In the genomic region with DNA sequence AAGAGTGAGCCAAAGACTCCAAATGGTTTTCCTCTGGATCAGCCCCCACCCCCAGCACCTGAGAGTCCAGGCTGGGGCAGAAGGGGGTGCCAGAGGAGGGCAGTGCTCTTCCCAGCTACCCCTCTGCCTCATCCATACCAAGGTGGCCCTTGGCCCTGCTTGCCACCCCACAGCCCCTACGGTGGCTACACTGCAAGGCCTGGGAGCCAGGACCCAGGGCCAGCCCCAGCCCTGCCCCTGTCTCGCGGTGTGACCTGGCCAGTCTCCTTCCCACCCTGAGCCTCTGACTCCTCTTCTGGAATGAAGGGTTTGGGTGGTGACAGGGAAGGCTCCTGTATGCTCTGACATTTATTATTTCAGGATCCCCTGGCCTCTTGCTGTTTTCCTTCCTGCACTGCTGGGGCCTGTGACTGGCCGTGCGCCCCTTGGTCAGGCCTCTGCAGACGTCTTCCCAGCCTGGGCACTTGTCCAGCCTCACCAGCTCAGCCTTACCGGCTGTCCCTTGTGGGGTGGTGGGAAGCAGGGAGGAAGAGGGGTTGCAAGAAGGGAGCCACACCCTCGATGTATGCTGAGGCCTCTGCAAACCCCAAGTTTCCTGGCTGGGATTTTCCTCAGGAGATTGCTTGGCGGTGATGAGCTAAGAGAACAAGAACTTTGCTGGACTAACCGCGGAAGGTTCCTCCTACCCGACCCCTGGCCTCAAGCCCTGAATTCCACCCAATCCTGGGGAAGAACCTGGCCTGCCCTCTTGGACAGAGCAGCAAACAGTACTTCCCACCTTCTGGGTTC, we compare ENCODE assay signal across 1 cellular context.
TF ChIP-seq lines count a peak whose summit lies in the region.

No MANE protein-coding gene starts in this region.

TF ChIP-seq in H1, 55 proteins besides CTCF, POLR2A, EP300 and RAD21:
- no peak for TF ChIP-seq BACH1 (IDR thresholded peaks at IDR 0.05; ENCODE audit: low read length)
- TF ChIP-seq RNF2 (IDR thresholded peaks at IDR 0.05; ENCODE audit: borderline replicate concordance, low read depth, low read length, missing control alignments, poor library complexity, severe bottlenecking) = no peak
- no peak for TF ChIP-seq MAFK (IDR thresholded peaks at IDR 0.05; ENCODE audit: low read depth, low read length)
- TF ChIP-seq RBBP5 (IDR thresholded peaks at IDR 0.05; ENCODE audit: borderline replicate concordance, low read depth, low read length) = no peak
- TF ChIP-seq, protein P1, sequence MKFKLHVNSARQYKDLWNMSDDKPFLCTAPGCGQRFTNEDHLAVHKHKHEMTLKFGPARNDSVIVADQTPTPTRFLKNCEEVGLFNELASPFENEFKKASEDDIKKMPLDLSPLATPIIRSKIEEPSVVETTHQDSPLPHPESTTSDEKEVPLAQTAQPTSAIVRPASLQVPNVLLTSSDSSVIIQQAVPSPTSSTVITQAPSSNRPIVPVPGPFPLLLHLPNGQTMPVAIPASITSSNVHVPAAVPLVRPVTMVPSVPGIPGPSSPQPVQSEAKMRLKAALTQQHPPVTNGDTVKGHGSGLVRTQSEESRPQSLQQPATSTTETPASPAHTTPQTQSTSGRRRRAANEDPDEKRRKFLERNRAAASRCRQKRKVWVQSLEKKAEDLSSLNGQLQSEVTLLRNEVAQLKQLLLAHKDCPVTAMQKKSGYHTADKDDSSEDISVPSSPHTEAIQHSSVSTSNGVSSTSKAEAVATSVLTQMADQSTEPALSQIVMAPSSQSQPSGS (IDR thresholded peaks at IDR 0.05; ENCODE audit: low read length) = no peak
- no peak for TF ChIP-seq CTBP2 (IDR thresholded peaks at IDR 0.05; ENCODE audit: borderline replicate concordance, insufficient read depth, insufficient read length, low read length)
- no peak for TF ChIP-seq SIN3A (conservative IDR thresholded peaks at IDR 0.05 in 1 of 2, IDR thresholded peaks at IDR 0.05 in 1 of 2; ENCODE audit: low read depth in 1 of 2, low read length in 2 of 2)
- no peak for TF ChIP-seq POU5F1 (IDR thresholded peaks at IDR 0.05; ENCODE audit: low read depth, low read length)
- TF ChIP-seq, protein P2, sequence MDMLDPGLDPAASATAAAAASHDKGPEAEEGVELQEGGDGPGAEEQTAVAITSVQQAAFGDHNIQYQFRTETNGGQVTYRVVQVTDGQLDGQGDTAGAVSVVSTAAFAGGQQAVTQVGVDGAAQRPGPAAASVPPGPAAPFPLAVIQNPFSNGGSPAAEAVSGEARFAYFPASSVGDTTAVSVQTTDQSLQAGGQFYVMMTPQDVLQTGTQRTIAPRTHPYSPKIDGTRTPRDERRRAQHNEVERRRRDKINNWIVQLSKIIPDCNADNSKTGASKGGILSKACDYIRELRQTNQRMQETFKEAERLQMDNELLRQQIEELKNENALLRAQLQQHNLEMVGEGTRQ (IDR thresholded peaks at IDR 0.05; ENCODE audit: low read length) = no peak
